24 cellular contexts compared by ENCODE assay signal in the genomic region with DNA sequence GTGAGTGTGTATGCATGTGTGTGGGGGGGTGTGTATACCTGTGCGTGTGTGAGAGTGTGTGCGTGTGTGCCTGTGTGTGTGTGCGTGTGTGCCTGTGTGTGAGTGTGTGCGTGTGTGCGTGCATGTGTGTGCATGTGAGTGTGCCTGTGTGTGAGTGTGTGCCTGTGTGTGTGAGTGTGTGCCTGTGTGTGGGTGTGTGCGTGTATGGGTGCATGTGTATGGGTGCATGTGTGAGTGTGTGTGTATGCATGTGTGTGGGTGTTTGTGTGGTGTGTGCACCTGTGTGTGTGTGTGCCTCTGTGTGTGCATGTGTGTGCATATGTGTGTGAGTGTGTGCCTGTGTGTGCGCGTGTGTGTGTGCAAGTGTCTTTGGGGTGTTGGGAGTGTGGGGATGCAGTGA. TPM values are rescaled to one million over a fixed set of nuclear protein-coding genes. Genes with fewer than 3 reads are reported as not detected.
DNase-seq lines count a peak whose midpoint lies in the region; ATAC-seq and TF ChIP-seq lines count a peak whose summit lies in the region.
"Had no signal": no experiment of that assay in that cellular context is flagged by ENCODE, and none has a peak within 500 bp of the region (broad histone marks: within the 10 kb centered on the region; RNA-seq: fewer than 3 reads in every experiment).

No MANE protein-coding gene starts in this region.

- H3K4me2 ChIP-seq in trophoblast cell (ENCODE audit: low read length): no peak overlapping the region

- peaks cover 29% of the 10 kb centered on the region for H3K4me1 Mint-ChIP-seq in WTC11
- H3K4me1 Mint-ChIP-seq in activated naive CD8-positive, alpha-beta T cell treated with anti-CD3 and anti-CD28 coated beads for 36 hours: peaks cover 4% of the 10 kb centered on the region

- no peak overlapping the region for H4K91ac ChIP-seq in trophoblast cell (ENCODE audit: low read depth, low read length)

- peak overlapping the region; percentile 29 for H3K23ac ChIP-seq in trophoblast cell (ENCODE audit: low read length)

- no peaks in the 10 kb centered on the region for H3K36me3 Mint-ChIP-seq in WTC11
- H3K36me3 Mint-ChIP-seq in activated naive CD8-positive, alpha-beta T cell treated with anti-CD3 and anti-CD28 coated beads for 36 hours: no peaks in the 10 kb centered on the region
- H3K36me3 Mint-ChIP-seq: CD14-positive monocyte, IgD-negative memory B cell had no signal

- H3K27me3 ChIP-seq in trophoblast cell (ENCODE audit: insufficient read depth, low read length): no peaks in the 10 kb centered on the region
- H3K27me3 ChIP-seq: BE2C had no signal

- H3K4me3 ChIP-seq in trophoblast cell (ENCODE audit: low read depth, low read length): peak overlapping the region; percentile 10
- H3K4me3 ChIP-seq: HAP-1 had no signal

- no peak overlapping the region for H3K4me3 Mint-ChIP-seq in WTC11
- H3K4me3 Mint-ChIP-seq in activated naive CD8-positive, alpha-beta T cell treated with anti-CD3 and anti-CD28 coated beads for 36 hours: no peak overlapping the region
- H3K4me3 Mint-ChIP-seq: CD14-positive monocyte, IgD-negative memory B cell had no signal

- no peak for ATAC-seq in WTC11
- no peak for ATAC-seq in left lobe of liver
- ATAC-seq in HG03135 (IDR thresholded peaks at IDR 0.05; ENCODE audit: unreplicated experiment): no peak
- ATAC-seq: Panc1 had no signal

- H2AFZ ChIP-seq in trophoblast cell (ENCODE audit: insufficient read depth, low read length, poor library complexity): no peak overlapping the region

- no peak overlapping the region for H3K14ac ChIP-seq in trophoblast cell (ENCODE audit: low read length)

- H3K9me3 ChIP-seq in trophoblast cell (ENCODE audit: insufficient read depth, low read depth, low read length): peaks cover 4% of the 10 kb centered on the region
- H3K9me3 ChIP-seq: BE2C, HAP-1 had no signal

- peaks cover 12 to 17% of the 10 kb centered on the region in 2 experiments for H3K4me1 ChIP-seq in trophoblast cell (ENCODE audit: control insufficient read depth in 1 of 2, insufficient read depth in 2 of 2, low read length in 2 of 2)
- H3K4me1 ChIP-seq: BE2C, HAP-1 had no signal

- peaks cover 6% of the 10 kb centered on the region for H3K79me1 ChIP-seq in trophoblast cell (ENCODE audit: low read length)

- no peak overlapping the region for H3K4ac ChIP-seq in trophoblast cell (ENCODE audit: low read depth, low read length)

- H2BK5ac ChIP-seq in trophoblast cell (ENCODE audit: low read depth, low read length, poor library complexity): no peak overlapping the region

- H2BK12ac ChIP-seq in trophoblast cell (ENCODE audit: low read length): no peak overlapping the region

- no peak overlapping the region for H3K27ac Mint-ChIP-seq in WTC11
- no peak overlapping the region for H3K27ac Mint-ChIP-seq in activated naive CD8-positive, alpha-beta T cell treated with anti-CD3 and anti-CD28 coated beads for 36 hours

- H3K9ac ChIP-seq in trophoblast cell (ENCODE audit: low read length): no peak overlapping the region

- no peak overlapping the region for H4K8ac ChIP-seq in trophoblast cell (ENCODE audit: low read depth, low read length)

- H3K27ac ChIP-seq in trophoblast cell (ENCODE audit: low read depth, low read length): no peak overlapping the region
- H3K27ac ChIP-seq: RWPE1 had no signal

- H3K9me3 Mint-ChIP-seq in WTC11: no peaks in the 10 kb centered on the region
- H3K9me3 Mint-ChIP-seq in activated naive CD8-positive, alpha-beta T cell treated with anti-CD3 and anti-CD28 coated beads for 36 hours: no peaks in the 10 kb centered on the region
- H3K9me3 Mint-ChIP-seq: IgD-negative memory B cell had no signal

- H3K79me2 ChIP-seq in trophoblast cell (ENCODE audit: control insufficient read depth, insufficient read depth, low read length, poor library complexity): peaks cover 2% of the 10 kb centered on the region

- DNase-seq in activated effector memory CD4-positive, alpha-beta T cell treated with anti-CD3 and anti-CD28 coated beads, Interleukin-2, amount 50 U/mL, for 16 hours: peak; percentile 24
- DNase-seq in activated effector memory CD4-positive, alpha-beta T cell treated with Interleukin-2 at 50 U/mL for 16 hours: no peak
- DNase-seq in WTC11 (ENCODE audit: low spot score): no peak
- peak; percentile 10 for DNase-seq in left lobe of liver (ENCODE audit: low spot score)
- DNase-seq in trophoblast cell: no peak
- no peak for DNase-seq in activated naive CD8-positive, alpha-beta T cell treated with anti-CD3 and anti-CD28 coated beads for 36 hours
- DNase-seq in hypothalamus (lab: John Stamatoyannopoulos, UW): no peak
- DNase-seq: 8988T, ACHN, BE2C, NCI-H1048, NCI-H1417 treated with DMSO at 0.1 percent for 48 hours, NCI-H1694 treated with DMSO at 0.1 percent for 48 hours, NCI-H2081, NCI-H2227 treated with DMSO at 0.1 percent for 48 hours, NCI-H69, SHP77 treated with DMSO at 0.1 percent for 48 hours had no signal

- no peak overlapping the region for H2AK5ac ChIP-seq in trophoblast cell (ENCODE audit: low read length)

- CTCF ChIA-PET in WTC11 (lab: Charles Lee): no interaction called here

- no peak overlapping the region for H4K12ac ChIP-seq in trophoblast cell (ENCODE audit: low read depth, low read length)

- POLR2A ChIA-PET in WTC11 (lab: Charles Lee): no interaction called here

- no peaks in the 10 kb centered on the region for H3K36me3 ChIP-seq in trophoblast cell (ENCODE audit: control insufficient read depth in 1 of 2, insufficient read depth in 2 of 2, low read length in 2 of 2)
- H3K36me3 ChIP-seq: BE2C, HAP-1 had no signal

- no peak overlapping the region for H3K18ac ChIP-seq in trophoblast cell (ENCODE audit: low read length)

- WGBS in trophoblast cell (ENCODE audit: extremely low coverage, insufficient coverage, insufficient read length): no CpG with 5 or more reads among the region's 8 CpGs

- no peak overlapping the region for H2BK120ac ChIP-seq in trophoblast cell (ENCODE audit: insufficient read depth, low read length, poor library complexity)

- no peak for TF ChIP-seq CTCF in WTC11 (IDR thresholded peaks at IDR 0.05)

- H3K27me3 Mint-ChIP-seq in WTC11 (ENCODE audit: low read depth): peaks cover 3% of the 10 kb centered on the region; the same call in 1 of the 2 replicates
- no peaks in the 10 kb centered on the region for H3K27me3 Mint-ChIP-seq in activated naive CD8-positive, alpha-beta T cell treated with anti-CD3 and anti-CD28 coated beads for 36 hours

TF ChIP-seq in WTC11, 78 proteins besides CTCF, POLR2A, EP300 and RAD21:
- TF ChIP-seq FOXK1 (CRISPR knock-in tag; IDR thresholded peaks at IDR 0.05): no peak
- TF ChIP-seq ZBTB21 (CRISPR knock-in tag; IDR thresholded peaks at IDR 0.05; ENCODE audit: borderline replicate concordance): no peak
- TF ChIP-seq MYBL2 (CRISPR knock-in tag; IDR thresholded peaks at IDR 0.05): no peak
- no peak for TF ChIP-seq FOXJ3 (CRISPR knock-in tag; IDR thresholded peaks at IDR 0.05; ENCODE audit: borderline replicate concordance)
- no peak for TF ChIP-seq ELF4 (CRISPR knock-in tag; IDR thresholded peaks at IDR 0.05; ENCODE audit: low read depth)
- TF ChIP-seq, protein P1, sequence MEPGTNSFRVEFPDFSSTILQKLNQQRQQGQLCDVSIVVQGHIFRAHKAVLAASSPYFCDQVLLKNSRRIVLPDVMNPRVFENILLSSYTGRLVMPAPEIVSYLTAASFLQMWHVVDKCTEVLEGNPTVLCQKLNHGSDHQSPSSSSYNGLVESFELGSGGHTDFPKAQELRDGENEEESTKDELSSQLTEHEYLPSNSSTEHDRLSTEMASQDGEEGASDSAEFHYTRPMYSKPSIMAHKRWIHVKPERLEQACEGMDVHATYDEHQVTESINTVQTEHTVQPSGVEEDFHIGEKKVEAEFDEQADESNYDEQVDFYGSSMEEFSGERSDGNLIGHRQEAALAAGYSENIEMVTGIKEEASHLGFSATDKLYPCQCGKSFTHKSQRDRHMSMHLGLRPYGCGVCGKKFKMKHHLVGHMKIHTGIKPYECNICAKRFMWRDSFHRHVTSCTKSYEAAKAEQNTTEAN (CRISPR knock-in tag; IDR thresholded peaks at IDR 0.05): peak; percentile 96; the same call in 1 of the 2 replicates
- no peak for TF ChIP-seq NR3C1 (CRISPR knock-in tag; conservative IDR thresholded peaks at IDR 0.05; ENCODE audit: low read depth)
- no peak for TF ChIP-seq CBFB (CRISPR knock-in tag; IDR thresholded peaks at IDR 0.05; ENCODE audit: low read depth)

RNA-seq across cellular contexts. Expression of gene ANTXRL, which starts 6.4 kb away (rescaled TPM):
- total RNA-seq in WTC11 (2021): not detected in 3 replicates
- total RNA-seq in left lobe of liver: not detected
- 0.03 and 0.12 TPM in 2 replicates for polyA plus RNA-seq in trophoblast cell (2013)
- not detected for total RNA-seq in activated naive CD8-positive, alpha-beta T cell treated with anti-CD3 and anti-CD28 coated beads for 36 hours
- total RNA-seq: NCI-H460 had no signal
- polyA plus RNA-seq: CD14-positive monocyte, IgD-negative memory B cell had no signal

Comparison
In these comparisons a context has a peak if more than half of its experiments do, and no peak if none do; other contexts are left out.
1. DNase-seq: peak in activated effector memory CD4-positive, alpha-beta T cell treated with anti-CD3 and anti-CD28 coated beads, Interleukin-2, amount 50 U/mL, for 16 hours (single experiment) and left lobe of liver (single experiment); none in activated effector memory CD4-positive, alpha-beta T cell treated with Interleukin-2 at 50 U/mL for 16 hours (single experiment), WTC11 (single experiment), trophoblast cell (0 of 2), activated naive CD8-positive, alpha-beta T cell treated with anti-CD3 and anti-CD28 coated beads for 36 hours (single experiment) and hypothalamus (0 of 51).